Comparison of ENCODE assay signal across 8 cellular contexts in the genomic region with DNA sequence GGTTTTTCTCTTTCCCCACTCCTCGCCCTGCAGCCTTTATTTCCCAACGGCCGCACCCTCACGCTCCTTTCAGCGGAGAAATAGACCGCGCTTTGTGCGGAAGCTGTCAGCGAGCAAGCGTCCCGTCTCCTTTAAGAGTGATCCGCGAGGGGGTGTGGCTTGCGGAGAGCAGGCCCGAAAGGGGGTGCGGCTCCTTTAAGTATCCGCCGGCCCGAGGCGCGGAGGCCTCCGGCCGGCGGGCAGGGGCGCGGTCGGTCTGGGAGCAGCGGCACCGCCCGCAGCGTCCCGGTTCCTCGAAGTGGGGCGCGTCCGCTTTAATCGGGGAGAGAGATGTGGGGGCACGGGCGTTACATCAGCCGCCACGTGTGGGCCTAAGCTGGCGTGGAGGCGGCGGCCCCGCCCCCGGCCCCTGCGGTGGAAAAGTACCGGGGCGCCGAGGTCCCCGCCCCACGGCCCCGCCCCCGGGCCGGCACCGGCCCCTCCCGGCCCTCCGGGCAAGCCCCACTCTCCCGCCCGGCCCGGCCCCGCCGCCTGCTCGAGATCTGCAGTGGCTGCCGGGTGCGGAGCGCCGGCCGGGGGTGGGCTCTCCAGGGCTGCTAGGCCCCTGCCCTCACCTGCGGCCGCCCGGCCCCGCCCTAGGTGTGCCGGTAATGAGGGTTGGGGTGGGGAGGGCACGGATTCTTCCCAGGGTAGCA. TPM values are rescaled to one million over a fixed set of nuclear protein-coding genes. Genes with fewer than 3 reads are reported as not detected.
DNase-seq lines count a peak whose midpoint lies in the region; ATAC-seq and TF ChIP-seq lines count a peak whose summit lies in the region.

No MANE protein-coding gene starts in this region.

- no peak for TF ChIP-seq CTCF in right lobe of liver (IDR thresholded peaks at IDR 0.05)

- H3K36me3 ChIP-seq in BLaER1 (no peaks in the 10 kb centered on the region), right lobe of liver (no peaks in the 10 kb centered on the region)

- peak overlapping the region; percentile 91 for H3K27ac ChIP-seq in BLaER1
- H3K27ac ChIP-seq in right lobe of liver = peak overlapping the region; percentile 4 to 70 (median 14)

- peaks cover 1% of the 10 kb centered on the region for H3K27me3 Mint-ChIP-seq in activated CD4-positive, alpha-beta T cell treated with anti-CD3 and anti-CD28 coated beads, Interleukin-2, amount 10 ng/mL, durations not matched to agents 7 days and 5 days
- H3K27me3 Mint-ChIP-seq in dendritic cell treated with granulocyte-macrophage colony-stimulating factor and Interleukin-4, amounts not matched to agents 40 ng/mL and 50 ng/mL, for 4 days = peaks cover 44% of the 10 kb centered on the region

- H3K27me3 ChIP-seq in BLaER1 (peaks cover 17% of the 10 kb centered on the region), right lobe of liver (no peaks in the 10 kb centered on the region)

- H3K9me3 ChIP-seq in BLaER1 (no peaks in the 10 kb centered on the region), right lobe of liver (no peaks in the 10 kb centered on the region)

- ATAC-seq in HG03378 (IDR thresholded peaks at IDR 0.05; ENCODE audit: unreplicated experiment) (peak; percentile 69), right lobe of liver (peak; percentile 87 to 92 (median 89))

- peak overlapping the region; percentile 85 for H3K9ac ChIP-seq in BLaER1

- peak; percentile 39 for TF ChIP-seq POLR2A in right lobe of liver (IDR thresholded peaks at IDR 0.05)

- H4K20me1 ChIP-seq in BLaER1 = no peaks in the 10 kb centered on the region

- 0% methylated on average over 17 of the region's 75 CpGs for WGBS in right lobe of liver (ENCODE audit: insufficient coverage, low coverage, low lambda C conversion rate, missing lambda C conversion rate)

- CTCF ChIA-PET in activated CD4-positive, alpha-beta T cell treated with anti-CD3 and anti-CD28 coated beads, Interleukin-2, amount 10 ng/mL, durations not matched to agents 7 days and 5 days (lab: Charles Lee) = interaction anchor here (1.6 to 1.8 kb wide), 2 partner anchors 14 to 17 kb away, joined by 6 to 8 read pairs; no protein-coding TSS in a partner anchor

- peak overlapping the region; percentile 93 for H3K27ac Mint-ChIP-seq in activated CD4-positive, alpha-beta T cell treated with anti-CD3 and anti-CD28 coated beads, Interleukin-2, amount 10 ng/mL, durations not matched to agents 7 days and 5 days
- peak overlapping the region; percentile 83 for H3K27ac Mint-ChIP-seq in dendritic cell treated with granulocyte-macrophage colony-stimulating factor and Interleukin-4, amounts not matched to agents 40 ng/mL and 50 ng/mL, for 4 days

- H3K4me1 Mint-ChIP-seq in activated CD4-positive, alpha-beta T cell treated with anti-CD3 and anti-CD28 coated beads, Interleukin-2, amount 10 ng/mL, durations not matched to agents 7 days and 5 days = peaks cover 37% of the 10 kb centered on the region
- H3K4me1 Mint-ChIP-seq in dendritic cell treated with granulocyte-macrophage colony-stimulating factor and Interleukin-4, amounts not matched to agents 40 ng/mL and 50 ng/mL, for 4 days (ENCODE audit: low read depth) = peaks cover 34% of the 10 kb centered on the region

- H3K9me3 Mint-ChIP-seq in activated CD4-positive, alpha-beta T cell treated with anti-CD3 and anti-CD28 coated beads, Interleukin-2, amount 10 ng/mL, durations not matched to agents 7 days and 5 days = no peaks in the 10 kb centered on the region
- no peaks in the 10 kb centered on the region for H3K9me3 Mint-ChIP-seq in dendritic cell treated with granulocyte-macrophage colony-stimulating factor and Interleukin-4, amounts not matched to agents 40 ng/mL and 50 ng/mL, for 4 days

- DNase-seq in GM19238 (ENCODE audit: insufficient read length, low spot score) (peak; percentile 91), NCI-H526 (lab: John Stamatoyannopoulos, UW) (peak; percentile 90 to 98), right lobe of liver (peak; percentile 88 to 90 (median 89))
- DNase-seq in activated CD4-positive, alpha-beta T cell treated with anti-CD3 and anti-CD28 coated beads, Interleukin-2, amount 10 ng/mL, durations not matched to agents 7 days and 5 days = peak; percentile 92
- DNase-seq in stimulated activated CD4-positive, alpha-beta T cell treated with anti-CD3 and anti-CD28 coated beads, Interleukin-4, amount 100 ng/mL, for 1 hour = peak; percentile 91

- H3K36me3 Mint-ChIP-seq in activated CD4-positive, alpha-beta T cell treated with anti-CD3 and anti-CD28 coated beads, Interleukin-2, amount 10 ng/mL, durations not matched to agents 7 days and 5 days (ENCODE audit: low read depth) = no peaks in the 10 kb centered on the region
- H3K36me3 Mint-ChIP-seq in dendritic cell treated with granulocyte-macrophage colony-stimulating factor and Interleukin-4, amounts not matched to agents 40 ng/mL and 50 ng/mL, for 4 days (ENCODE audit: low read depth) = peaks cover 4% of the 10 kb centered on the region

- peak overlapping the region; percentile 97 for H3K4me2 ChIP-seq in BLaER1

- H3K4me1 ChIP-seq in BLaER1 = peaks cover 36% of the 10 kb centered on the region
- H3K4me1 ChIP-seq in right lobe of liver = peaks cover 0 to 3% (median 0%) of the 10 kb centered on the region in 4 donors

- POLR2A ChIA-PET in activated CD4-positive, alpha-beta T cell treated with anti-CD3 and anti-CD28 coated beads, Interleukin-2, amount 10 ng/mL, durations not matched to agents 7 days and 5 days (lab: Charles Lee) = no interaction called here

- H3K4me3 ChIP-seq in BLaER1 (peak overlapping the region; percentile 88), right lobe of liver (peak overlapping the region; percentile 66 to 82 (median 70))

- intact Hi-C loops in dendritic cell treated with granulocyte-macrophage colony-stimulating factor and Interleukin-4, amounts not matched to agents 40 ng/mL and 50 ng/mL, for 4 days (cut with micrococcal nuclease) = loop anchor here (10.0 kb wide), 1 partner anchor 85 kb away; a partner anchor contains a TSS
- intact Hi-C loops in right lobe of liver (cut with DNase I) = no loop called here

- peak overlapping the region; percentile 84 for H3K4me3 Mint-ChIP-seq in activated CD4-positive, alpha-beta T cell treated with anti-CD3 and anti-CD28 coated beads, Interleukin-2, amount 10 ng/mL, durations not matched to agents 7 days and 5 days
- peak overlapping the region; percentile 93 for H3K4me3 Mint-ChIP-seq in dendritic cell treated with granulocyte-macrophage colony-stimulating factor and Interleukin-4, amounts not matched to agents 40 ng/mL and 50 ng/mL, for 4 days

RNA-seq across cellular contexts. Expression of a gene that starts 1.2 kb away (rescaled TPM):
- total RNA-seq in activated CD4-positive, alpha-beta T cell treated with anti-CD3 and anti-CD28 coated beads, Interleukin-2, amount 10 ng/mL, durations not matched to agents 7 days and 5 days = 1 to 10 TPM; 4.0 to 4.8 TPM
- total RNA-seq in right lobe of liver = 1 to 10 TPM in 4 of 6 experiments, under 1 TPM in 2; 0.78 to 2.2 (median 1.9) TPM

RNA-seq across cellular contexts. Expression of a gene that starts 38.7 kb away (rescaled TPM):
- 1 to 10 TPM in 1 of 2 experiments, under 1 TPM in 1; 0.71 to 1.3 TPM for total RNA-seq in activated CD4-positive, alpha-beta T cell treated with anti-CD3 and anti-CD28 coated beads, Interleukin-2, amount 10 ng/mL, durations not matched to agents 7 days and 5 days
- 1 to 10 TPM; 2.2 to 8.4 (median 3.5) TPM for total RNA-seq in right lobe of liver

RNA-seq across cellular contexts. Expression of a gene that starts 51.0 kb away (rescaled TPM):
- 1 to 10 TPM; 8.0 to 9.3 TPM for total RNA-seq in activated CD4-positive, alpha-beta T cell treated with anti-CD3 and anti-CD28 coated beads, Interleukin-2, amount 10 ng/mL, durations not matched to agents 7 days and 5 days
- total RNA-seq in right lobe of liver = 10 to 100 TPM; 13.4 to 49.5 (median 18.5) TPM

RNA-seq across cellular contexts. Expression of a gene that starts 55.3 kb away (rescaled TPM):
- total RNA-seq in activated CD4-positive, alpha-beta T cell treated with anti-CD3 and anti-CD28 coated beads, Interleukin-2, amount 10 ng/mL, durations not matched to agents 7 days and 5 days = 100 to 1,000 TPM in 1 of 2 experiments, 10 to 100 TPM in 1; 90.1 to 112 TPM
- total RNA-seq in right lobe of liver = 100 to 1,000 TPM in 2 of 6 experiments, 10 to 100 TPM in 4; 64.4 to 142 (median 76.9) TPM

Comparison
In these comparisons a context has a peak if more than half of its experiments do, and no peak if none do; other contexts are left out.
1. Peak in every context shown above with its lines: DNase-seq, ATAC-seq, H3K4me3 ChIP-seq and H3K27ac ChIP-seq.